18 cellular contexts compared by ENCODE assay signal in genomic region chr11:126160345-126161145, GRCh38. TPM values are rescaled to one million over a fixed set of nuclear protein-coding genes. Genes with fewer than 3 reads are reported as not detected.
DNase-seq lines count a peak whose midpoint lies in the region; ATAC-seq and TF ChIP-seq lines count a peak whose summit lies in the region.
"Had no signal": no experiment of that assay in that cellular context is flagged by ENCODE, and none has a peak within 500 bp of the region (broad histone marks: within the 10 kb centered on the region; RNA-seq: fewer than 3 reads in every experiment).

No MANE protein-coding gene starts in this region.

- ATAC-seq in sciatic nerve (peak; percentile 29), GM21528 (IDR thresholded peaks at IDR 0.05; ENCODE audit: low FRiP score, unreplicated experiment) (no peak)

- no peaks in the 10 kb centered on the region; a peak in 1 of 5 replicates for H3K9me3 Mint-ChIP-seq in H9
- H3K9me3 Mint-ChIP-seq: CD4-positive, alpha-beta memory T cell; IgD-negative memory B cell had no signal

- no peak overlapping the region for H3K56ac ChIP-seq in H9 (ENCODE audit: insufficient read length, low read depth, low read length)

- H3K36me3 ChIP-seq in WERI-Rb-1 (no peaks in the 10 kb centered on the region), Peyer's patch (no peaks in the 10 kb centered on the region)

- H2BK12ac ChIP-seq in H9 (ENCODE audit: insufficient read length, low read depth, low read length), result no peak overlapping the region

- H3K4me3 Mint-ChIP-seq in H9, result peak overlapping the region in 1 of 2 experiments; percentile 49; a peak in 2 of 5 replicates
- H3K4me3 Mint-ChIP-seq: CD4-positive, alpha-beta memory T cell; IgD-negative memory B cell had no signal

- H3K4me1 Mint-ChIP-seq in H9, result peaks cover 34 to 36% of the 10 kb centered on the region in 2 experiments
- H3K4me1 Mint-ChIP-seq: CD4-positive, alpha-beta memory T cell had no signal

- H3K4me1 ChIP-seq in H9 (ENCODE audit: insufficient read depth, low read length) (peaks cover 4% of the 10 kb centered on the region; the same call in 1 of the 2 replicates), Peyer's patch (peaks cover 0 to 13% (median 0%) of the 10 kb centered on the region in 4 donors)

- H3T11ph ChIP-seq in H9 (ENCODE audit: low read length), result no peak overlapping the region

- no peak overlapping the region for H3K27ac ChIP-seq in H9 (ENCODE audit: insufficient read length, low read depth, low read length)
- peak overlapping the region; percentile 80 for H3K27ac ChIP-seq in WERI-Rb-1
- no peak overlapping the region for H3K27ac ChIP-seq in Peyer's patch

- no peaks in the 10 kb centered on the region for H3K9me3 ChIP-seq in H9 (ENCODE audit: control insufficient read depth, low read depth, low read length)
- no peaks in the 10 kb centered on the region for H3K9me3 ChIP-seq in WERI-Rb-1 (ENCODE audit: severe bottlenecking)
- H3K9me3 ChIP-seq in Peyer's patch, result no peaks in the 10 kb centered on the region

- H3K27ac Mint-ChIP-seq in H9, result peak overlapping the region in 2 of 3 experiments; percentile 17 to 29; a peak in 4 of 7 replicates
- H3K27ac Mint-ChIP-seq: CD4-positive, alpha-beta memory T cell; IgD-negative memory B cell had no signal

- H4K8ac ChIP-seq in H9 (replicated peaks; ENCODE audit: insufficient read length, low read depth, low read length), result no peak overlapping the region

- no peak overlapping the region for H3K4ac ChIP-seq in H9 (ENCODE audit: low read depth, low read length)

- H3K14ac ChIP-seq in H9 (ENCODE audit: insufficient read depth, low read length), result peak overlapping the region; percentile 16; the same call in 1 of the 2 replicates

- no peaks in the 10 kb centered on the region for H3K79me2 ChIP-seq in H9 (ENCODE audit: insufficient read depth, low read length)

- TF ChIP-seq CTCF in H9 (conservative IDR thresholded peaks at IDR 0.05), result no peak
- TF ChIP-seq CTCF in WERI-Rb-1 (IDR thresholded peaks at IDR 0.05; ENCODE audit: low read depth, low read length), result no peak
- no peak for TF ChIP-seq CTCF in Peyer's patch (IDR thresholded peaks at IDR 0.05)

- no peaks in the 10 kb centered on the region for H3K23me2 ChIP-seq in H9 (ENCODE audit: insufficient read length, low read depth, low read length, poor library complexity, severe bottlenecking)

- no peak overlapping the region for H3K4me2 ChIP-seq in H9 (ENCODE audit: insufficient read depth, insufficient read length, low read length)

- H3K23ac ChIP-seq in H9 (ENCODE audit: insufficient read length, low read depth, low read length), result no peak overlapping the region

- no peak overlapping the region for H3K18ac ChIP-seq in H9 (ENCODE audit: insufficient read length, low read depth, low read length)

- no peaks in the 10 kb centered on the region for H3K36me3 Mint-ChIP-seq in H9 (ENCODE audit: insufficient read depth in 1 of 3, low read depth in 3 of 3)
- H3K36me3 Mint-ChIP-seq: CD4-positive, alpha-beta memory T cell; IgD-negative memory B cell had no signal

- H3K4me3 ChIP-seq in WERI-Rb-1 (ENCODE audit: low read depth, low read length) (no peak overlapping the region), Peyer's patch (no peak overlapping the region)

- H4K5ac ChIP-seq in H9 (ENCODE audit: insufficient read length, low read depth, low read length), result no peak overlapping the region

- TF ChIP-seq POLR2A in Peyer's patch (IDR thresholded peaks at IDR 0.05), result no peak

- H2BK5ac ChIP-seq in H9 (ENCODE audit: insufficient read length, low read length), result no peak overlapping the region

- H4K20me1 ChIP-seq in H9 (ENCODE audit: control insufficient read depth, insufficient read depth, insufficient read length), result no peaks in the 10 kb centered on the region

- H2BK20ac ChIP-seq in H9 (ENCODE audit: low read depth, low read length, poor library complexity, severe bottlenecking), result no peak overlapping the region

- H2AFZ ChIP-seq in H9 (ENCODE audit: low read length), result no peak overlapping the region

- no CpG with 5 or more reads among the region's 21 CpGs for WGBS in H9 (ENCODE audit: extremely low coverage, insufficient read length, low lambda C conversion rate)

- peak; percentile 45 for DNase-seq in H9
- peak; percentile 58 for DNase-seq in WERI-Rb-1
- peak; percentile 37 for DNase-seq in iPS-NIHi11 (ENCODE audit: low spot score)
- no peak for DNase-seq in sciatic nerve (ENCODE audit: low spot score)
- DNase-seq in iPS-NIHi7 (ENCODE audit: extremely low spot score), result no peak
- DNase-seq in Peyer's patch, result no peak
- DNase-seq: ACHN; CD4-positive, alpha-beta memory T cell; DMS79 treated with DMSO at 0.1 percent for 48 hours; GDM1; MV-4-11; NCI-H1417 treated with DMSO at 0.1 percent for 48 hours; NCI-H2029 treated with DMSO at 0.1 percent for 48 hours; NCI-H524; NK-92 treated with Interleukin-12 subunit alpha and Interleukin-12 subunit beta, amount 100 ng/mL, for 24 hours; SHP77 had no signal

- no peak overlapping the region for H3K9ac ChIP-seq in H9 (ENCODE audit: extremely low read depth, insufficient read length, low read length)

- no peak overlapping the region for H4K91ac ChIP-seq in H9 (ENCODE audit: insufficient read length, low read depth, low read length)

- intact Hi-C loops in sciatic nerve (cut with DNase I), result no loop called here

- H2AK5ac ChIP-seq in H9 (ENCODE audit: insufficient read length, low read length), result no peak overlapping the region

- H2BK120ac ChIP-seq in H9 (ENCODE audit: low read depth, low read length, poor library complexity, severe bottlenecking), result no peak overlapping the region

- H2BK15ac ChIP-seq in H9 (ENCODE audit: low read depth, low read length), result no peak overlapping the region

- no peaks in the 10 kb centered on the region for H3K79me1 ChIP-seq in H9 (ENCODE audit: insufficient read depth, low read depth, low read length, poor library complexity, severe bottlenecking)

- H3K27me3 ChIP-seq in H9 (ENCODE audit: insufficient read depth, low read length) (no peaks in the 10 kb centered on the region), WERI-Rb-1 (ENCODE audit: insufficient read depth, low read depth, severe bottlenecking) (no peaks in the 10 kb centered on the region), Peyer's patch (no peaks in the 10 kb centered on the region)

- peaks cover 2% of the 10 kb centered on the region; the same call in 1 of the 2 replicates for H3K27me3 Mint-ChIP-seq in H9 (ENCODE audit: low read depth)
- H3K27me3 Mint-ChIP-seq: IgD-negative memory B cell had no signal

RNA-seq across cellular contexts. Expression of gene RPUSD4, which starts 50.9 kb away (rescaled TPM):
- total RNA-seq in H9 (2021) (42.9 and 43.1 TPM in 2 replicates), sciatic nerve (21.0 TPM), Peyer's patch (10 to 100 TPM; 11.7 to 35.3 (median 23.6) TPM)

RNA-seq across cellular contexts. Expression of gene FAM118B, which starts 51.0 kb away (rescaled TPM):
- total RNA-seq in H9 (2021) (40.0 and 40.4 TPM in 2 replicates), sciatic nerve (19.4 TPM), Peyer's patch (10 to 100 TPM; 22.9 to 36.9 (median 29.5) TPM)

Comparison
In these comparisons a context has a peak if more than half of its experiments do, and no peak if none do; other contexts are left out.
1. DNase-seq: peak in H9 (single experiment), WERI-Rb-1 (single experiment) and iPS-NIHi11 (single experiment); none in sciatic nerve (single experiment), iPS-NIHi7 (single experiment) and Peyer's patch (0 of 3).